ENCODE assay signal across 1 cellular context in the genomic region with DNA sequence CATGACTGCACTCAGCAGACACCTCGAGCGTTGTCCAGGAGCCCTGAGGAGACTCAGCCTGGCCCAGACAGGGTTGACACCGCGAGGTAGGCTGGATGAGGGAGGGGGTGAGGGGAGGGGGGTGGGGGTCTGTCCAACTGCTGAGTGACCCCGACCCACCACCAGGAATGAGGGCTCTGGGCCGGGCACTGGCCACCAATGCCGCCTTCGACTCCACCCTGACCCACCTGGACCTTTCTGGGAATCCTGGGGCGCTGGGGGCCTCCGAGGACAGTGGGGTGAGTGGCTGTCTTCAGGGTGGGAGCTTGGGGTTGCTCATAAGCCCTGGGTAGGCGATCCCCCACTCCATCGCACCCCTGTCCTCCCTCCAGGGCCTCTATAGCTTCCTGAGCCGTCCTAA.
TF ChIP-seq lines count a peak whose summit lies in the region.

No MANE protein-coding gene starts in this region.

TF ChIP-seq in H1, 55 proteins besides CTCF, POLR2A, EP300 and RAD21:
- TF ChIP-seq GABPA (IDR thresholded peaks at IDR 0.05; ENCODE audit: borderline replicate concordance, insufficient read depth, low read length) (no peak), JUN (IDR thresholded peaks at IDR 0.05; ENCODE audit: low read depth, low read length) (no peak), TAF7 (optimal IDR thresholded peaks at IDR 0.05; ENCODE audit: borderline replicate concordance, low read depth, low read length) (no peak), SP1 (IDR thresholded peaks at IDR 0.05; ENCODE audit: low read depth, low read length) (no peak), KDM5A (IDR thresholded peaks at IDR 0.05; ENCODE audit: low read length) (no peak), NANOG (IDR thresholded peaks at IDR 0.05; ENCODE audit: insufficient read depth, low read depth, low read length, poor library complexity, severe bottlenecking) (no peak), SIX5 (IDR thresholded peaks at IDR 0.05; ENCODE audit: low read depth, low read length) (no peak), CHD2 (IDR thresholded peaks at IDR 0.05; ENCODE audit: low read length) (no peak), GTF2F1 (IDR thresholded peaks at IDR 0.05; ENCODE audit: borderline replicate concordance, low read depth, low read length) (no peak), YY1 (IDR thresholded peaks at IDR 0.05; ENCODE audit: low read depth, low read length) (no peak), SIN3A (conservative IDR thresholded peaks at IDR 0.05 in 1 of 2, IDR thresholded peaks at IDR 0.05 in 1 of 2; ENCODE audit: low read depth in 1 of 2, low read length in 2 of 2) (no peak), BCL11A (IDR thresholded peaks at IDR 0.05; ENCODE audit: low read depth in 2 of 2, low read length in 2 of 2) (no peak), TBP (IDR thresholded peaks at IDR 0.05; ENCODE audit: low read depth, low read length) (no peak), SIRT6 (IDR thresholded peaks at IDR 0.05; ENCODE audit: low read length) (no peak), SRF (IDR thresholded peaks at IDR 0.05; ENCODE audit: low read depth, low read length) (no peak)
- TF ChIP-seq, protein P1, sequence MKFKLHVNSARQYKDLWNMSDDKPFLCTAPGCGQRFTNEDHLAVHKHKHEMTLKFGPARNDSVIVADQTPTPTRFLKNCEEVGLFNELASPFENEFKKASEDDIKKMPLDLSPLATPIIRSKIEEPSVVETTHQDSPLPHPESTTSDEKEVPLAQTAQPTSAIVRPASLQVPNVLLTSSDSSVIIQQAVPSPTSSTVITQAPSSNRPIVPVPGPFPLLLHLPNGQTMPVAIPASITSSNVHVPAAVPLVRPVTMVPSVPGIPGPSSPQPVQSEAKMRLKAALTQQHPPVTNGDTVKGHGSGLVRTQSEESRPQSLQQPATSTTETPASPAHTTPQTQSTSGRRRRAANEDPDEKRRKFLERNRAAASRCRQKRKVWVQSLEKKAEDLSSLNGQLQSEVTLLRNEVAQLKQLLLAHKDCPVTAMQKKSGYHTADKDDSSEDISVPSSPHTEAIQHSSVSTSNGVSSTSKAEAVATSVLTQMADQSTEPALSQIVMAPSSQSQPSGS (IDR thresholded peaks at IDR 0.05; ENCODE audit: low read length), result no peak
- TF ChIP-seq, protein P2, sequence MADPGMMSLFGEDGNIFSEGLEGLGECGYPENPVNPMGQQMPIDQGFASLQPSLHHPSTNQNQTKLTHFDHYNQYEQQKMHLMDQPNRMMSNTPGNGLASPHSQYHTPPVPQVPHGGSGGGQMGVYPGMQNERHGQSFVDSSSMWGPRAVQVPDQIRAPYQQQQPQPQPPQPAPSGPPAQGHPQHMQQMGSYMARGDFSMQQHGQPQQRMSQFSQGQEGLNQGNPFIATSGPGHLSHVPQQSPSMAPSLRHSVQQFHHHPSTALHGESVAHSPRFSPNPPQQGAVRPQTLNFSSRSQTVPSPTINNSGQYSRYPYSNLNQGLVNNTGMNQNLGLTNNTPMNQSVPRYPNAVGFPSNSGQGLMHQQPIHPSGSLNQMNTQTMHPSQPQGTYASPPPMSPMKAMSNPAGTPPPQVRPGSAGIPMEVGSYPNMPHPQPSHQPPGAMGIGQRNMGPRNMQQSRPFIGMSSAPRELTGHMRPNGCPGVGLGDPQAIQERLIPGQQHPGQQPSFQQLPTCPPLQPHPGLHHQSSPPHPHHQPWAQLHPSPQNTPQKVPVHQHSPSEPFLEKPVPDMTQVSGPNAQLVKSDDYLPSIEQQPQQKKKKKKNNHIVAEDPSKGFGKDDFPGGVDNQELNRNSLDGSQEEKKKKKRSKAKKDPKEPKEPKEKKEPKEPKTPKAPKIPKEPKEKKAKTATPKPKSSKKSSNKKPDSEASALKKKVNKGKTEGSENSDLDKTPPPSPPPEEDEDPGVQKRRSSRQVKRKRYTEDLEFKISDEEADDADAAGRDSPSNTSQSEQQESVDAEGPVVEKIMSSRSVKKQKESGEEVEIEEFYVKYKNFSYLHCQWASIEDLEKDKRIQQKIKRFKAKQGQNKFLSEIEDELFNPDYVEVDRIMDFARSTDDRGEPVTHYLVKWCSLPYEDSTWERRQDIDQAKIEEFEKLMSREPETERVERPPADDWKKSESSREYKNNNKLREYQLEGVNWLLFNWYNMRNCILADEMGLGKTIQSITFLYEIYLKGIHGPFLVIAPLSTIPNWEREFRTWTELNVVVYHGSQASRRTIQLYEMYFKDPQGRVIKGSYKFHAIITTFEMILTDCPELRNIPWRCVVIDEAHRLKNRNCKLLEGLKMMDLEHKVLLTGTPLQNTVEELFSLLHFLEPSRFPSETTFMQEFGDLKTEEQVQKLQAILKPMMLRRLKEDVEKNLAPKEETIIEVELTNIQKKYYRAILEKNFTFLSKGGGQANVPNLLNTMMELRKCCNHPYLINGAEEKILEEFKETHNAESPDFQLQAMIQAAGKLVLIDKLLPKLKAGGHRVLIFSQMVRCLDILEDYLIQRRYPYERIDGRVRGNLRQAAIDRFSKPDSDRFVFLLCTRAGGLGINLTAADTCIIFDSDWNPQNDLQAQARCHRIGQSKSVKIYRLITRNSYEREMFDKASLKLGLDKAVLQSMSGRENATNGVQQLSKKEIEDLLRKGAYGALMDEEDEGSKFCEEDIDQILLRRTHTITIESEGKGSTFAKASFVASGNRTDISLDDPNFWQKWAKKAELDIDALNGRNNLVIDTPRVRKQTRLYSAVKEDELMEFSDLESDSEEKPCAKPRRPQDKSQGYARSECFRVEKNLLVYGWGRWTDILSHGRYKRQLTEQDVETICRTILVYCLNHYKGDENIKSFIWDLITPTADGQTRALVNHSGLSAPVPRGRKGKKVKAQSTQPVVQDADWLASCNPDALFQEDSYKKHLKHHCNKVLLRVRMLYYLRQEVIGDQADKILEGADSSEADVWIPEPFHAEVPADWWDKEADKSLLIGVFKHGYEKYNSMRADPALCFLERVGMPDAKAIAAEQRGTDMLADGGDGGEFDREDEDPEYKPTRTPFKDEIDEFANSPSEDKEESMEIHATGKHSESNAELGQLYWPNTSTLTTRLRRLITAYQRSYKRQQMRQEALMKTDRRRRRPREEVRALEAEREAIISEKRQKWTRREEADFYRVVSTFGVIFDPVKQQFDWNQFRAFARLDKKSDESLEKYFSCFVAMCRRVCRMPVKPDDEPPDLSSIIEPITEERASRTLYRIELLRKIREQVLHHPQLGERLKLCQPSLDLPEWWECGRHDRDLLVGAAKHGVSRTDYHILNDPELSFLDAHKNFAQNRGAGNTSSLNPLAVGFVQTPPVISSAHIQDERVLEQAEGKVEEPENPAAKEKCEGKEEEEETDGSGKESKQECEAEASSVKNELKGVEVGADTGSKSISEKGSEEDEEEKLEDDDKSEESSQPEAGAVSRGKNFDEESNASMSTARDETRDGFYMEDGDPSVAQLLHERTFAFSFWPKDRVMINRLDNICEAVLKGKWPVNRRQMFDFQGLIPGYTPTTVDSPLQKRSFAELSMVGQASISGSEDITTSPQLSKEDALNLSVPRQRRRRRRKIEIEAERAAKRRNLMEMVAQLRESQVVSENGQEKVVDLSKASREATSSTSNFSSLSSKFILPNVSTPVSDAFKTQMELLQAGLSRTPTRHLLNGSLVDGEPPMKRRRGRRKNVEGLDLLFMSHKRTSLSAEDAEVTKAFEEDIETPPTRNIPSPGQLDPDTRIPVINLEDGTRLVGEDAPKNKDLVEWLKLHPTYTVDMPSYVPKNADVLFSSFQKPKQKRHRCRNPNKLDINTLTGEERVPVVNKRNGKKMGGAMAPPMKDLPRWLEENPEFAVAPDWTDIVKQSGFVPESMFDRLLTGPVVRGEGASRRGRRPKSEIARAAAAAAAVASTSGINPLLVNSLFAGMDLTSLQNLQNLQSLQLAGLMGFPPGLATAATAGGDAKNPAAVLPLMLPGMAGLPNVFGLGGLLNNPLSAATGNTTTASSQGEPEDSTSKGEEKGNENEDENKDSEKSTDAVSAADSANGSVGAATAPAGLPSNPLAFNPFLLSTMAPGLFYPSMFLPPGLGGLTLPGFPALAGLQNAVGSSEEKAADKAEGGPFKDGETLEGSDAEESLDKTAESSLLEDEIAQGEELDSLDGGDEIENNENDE (IDR thresholded peaks at IDR 0.05; ENCODE audit: insufficient replicate concordance, low read length), result no peak
- TF ChIP-seq, protein P3, sequence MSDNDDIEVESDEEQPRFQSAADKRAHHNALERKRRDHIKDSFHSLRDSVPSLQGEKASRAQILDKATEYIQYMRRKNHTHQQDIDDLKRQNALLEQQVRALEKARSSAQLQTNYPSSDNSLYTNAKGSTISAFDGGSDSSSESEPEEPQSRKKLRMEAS (IDR thresholded peaks at IDR 0.05), result no peak
- TF ChIP-seq, protein P4, sequence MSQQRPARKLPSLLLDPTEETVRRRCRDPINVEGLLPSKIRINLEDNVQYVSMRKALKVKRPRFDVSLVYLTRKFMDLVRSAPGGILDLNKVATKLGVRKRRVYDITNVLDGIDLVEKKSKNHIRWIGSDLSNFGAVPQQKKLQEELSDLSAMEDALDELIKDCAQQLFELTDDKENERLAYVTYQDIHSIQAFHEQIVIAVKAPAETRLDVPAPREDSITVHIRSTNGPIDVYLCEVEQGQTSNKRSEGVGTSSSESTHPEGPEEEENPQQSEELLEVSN (IDR thresholded peaks at IDR 0.05), result no peak
